In the genomic region with DNA sequence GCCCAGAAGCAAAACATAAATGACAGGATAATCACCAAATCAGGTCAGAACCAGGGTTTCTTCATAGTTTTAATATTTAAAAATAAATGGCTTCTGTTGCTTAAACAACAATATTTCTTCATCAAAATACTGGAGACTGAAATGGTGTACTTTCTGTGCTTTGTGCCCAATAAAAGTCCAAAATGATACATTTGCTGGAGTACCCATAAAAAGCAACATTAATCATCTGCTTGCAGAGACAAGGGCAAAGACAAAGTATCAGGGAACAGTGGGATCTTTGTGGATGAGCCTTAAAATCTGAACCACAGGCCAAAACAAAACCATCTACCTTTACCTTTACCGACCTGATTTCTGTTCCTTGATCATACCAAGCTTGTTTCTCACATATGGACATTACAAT, we compare ENCODE assay signal across 18 cellular contexts.
DNase-seq lines count a peak whose midpoint lies in the region; ATAC-seq, FAIRE-seq and TF ChIP-seq lines count a peak whose summit lies in the region.
"Had no signal": no experiment of that assay in that cellular context is flagged by ENCODE, and none has a peak within 500 bp of the region (broad histone marks: within the 10 kb centered on the region; RNA-seq: fewer than 3 reads in every experiment).

No MANE protein-coding gene starts in this region.

- no peak for FAIRE-seq in H54 (lab: Jason Lieb, UNC)
- FAIRE-seq: G401.6, GM12878 had no signal

- H3K4me1 Mint-ChIP-seq in WTC11 = peaks cover 52% of the 10 kb centered on the region
- H3K4me1 Mint-ChIP-seq: CD4-positive, alpha-beta memory T cell had no signal

- ATAC-seq in WTC11 = no peak
- no peak for ATAC-seq in stimulated activated naive CD8-positive, alpha-beta T cell treated with anti-CD3 and anti-CD28 coated beads, Interleukin-15, Interleukin-2, amounts not matched to agents 100 U/mL and 50 U/mL, for 24 hours
- ATAC-seq: GM12878, HCT116 had no signal

- no peak for DNase-seq in HEK293T (ENCODE audit: extremely low spot score)
- no peak for DNase-seq in WTC11 (ENCODE audit: low spot score)
- DNase-seq in left kidney (ENCODE audit: low read depth, low spot score) = peak; percentile 38
- peak; percentile 20 for DNase-seq in testis
- DNase-seq in NCI-H2227 (lab: John Stamatoyannopoulos, UW; ENCODE audit: unreplicated experiment) = no peak
- no peak for DNase-seq in DMS53 treated with DMSO at 0.1 percent for 48 hours (lab: John Stamatoyannopoulos, UW; ENCODE audit: unreplicated experiment)
- no peak for DNase-seq in stimulated activated naive CD8-positive, alpha-beta T cell treated with anti-CD3 and anti-CD28 coated beads, Interleukin-15, Interleukin-2, amounts not matched to agents 100 U/mL and 50 U/mL, for 24 hours
- no peak for DNase-seq in H54 (ENCODE audit: insufficient read length, low spot score)
- DNase-seq: Calu3; CD4-positive, alpha-beta memory T cell; COR-L47; DMS53; DND-41; GOT3; H7 had no signal

- no peaks in the 10 kb centered on the region for H3K27me3 Mint-ChIP-seq in WTC11 (ENCODE audit: low read depth)
- H3K27me3 Mint-ChIP-seq: CD4-positive, alpha-beta memory T cell had no signal

- peak overlapping the region; percentile 75 for H3K27ac Mint-ChIP-seq in WTC11

- POLR2A ChIA-PET in HEK293T (lab: Yijun Ruan, JAX) (no interaction called here), WTC11 (lab: Charles Lee) (no interaction called here)

- H3K4me3 ChIP-seq in testis = no peak overlapping the region
- H3K4me3 ChIP-seq: GM12878 had no signal

- CTCF ChIA-PET in HEK293T (lab: Yijun Ruan, JAX) (no interaction called here), WTC11 (lab: Charles Lee) (no interaction called here)

- peaks cover 7% of the 10 kb centered on the region for H3K9me3 Mint-ChIP-seq in WTC11

- TF ChIP-seq CTCF in WTC11 (IDR thresholded peaks at IDR 0.05) = no peak
- TF ChIP-seq CTCF in testis (IDR thresholded peaks at IDR 0.05) = no peak

- peak overlapping the region; percentile 17 to 33 for H3K27ac ChIP-seq in testis

- no peaks in the 10 kb centered on the region for H3K27me3 ChIP-seq in testis

- no peaks in the 10 kb centered on the region for H3K9me3 ChIP-seq in testis

- H3K4me1 ChIP-seq in testis = peaks cover 6% of the 10 kb centered on the region

- intact Hi-C loops in testis (cut with DNase I; ENCODE audit: low total_unique reads) = no loop called here

- TF ChIP-seq POLR2A in testis (IDR thresholded peaks at IDR 0.05) = no peak
- no peak for TF ChIP-seq POLR2A in H54 (IDR thresholded peaks at IDR 0.05; ENCODE audit: low read depth, low read length)

- WGBS in testis, 2 donors = 74 to 77% methylated on average over 1 of the region's 1 CpG

- peaks cover 8% of the 10 kb centered on the region for H3K36me3 Mint-ChIP-seq in WTC11
- H3K36me3 Mint-ChIP-seq: CD4-positive, alpha-beta memory T cell had no signal

- no peak overlapping the region for H3K4me3 Mint-ChIP-seq in WTC11

- H3K36me3 ChIP-seq in testis (ENCODE audit: low read depth, missing control alignments) = no peaks in the 10 kb centered on the region

TF ChIP-seq in HEK293T, 16 proteins besides CTCF, POLR2A, EP300 and RAD21:
- no peak for TF ChIP-seq L3MBTL2 (conservative IDR thresholded peaks at IDR 0.05)
- no peak for TF ChIP-seq TARDBP (IDR thresholded peaks at IDR 0.05)
- TF ChIP-seq CTBP1 (IDR thresholded peaks at IDR 0.05; ENCODE audit: borderline replicate concordance) = peak; percentile 86
- no peak for TF ChIP-seq ELF4 (IDR thresholded peaks at IDR 0.05)
- TF ChIP-seq FOXK2 (IDR thresholded peaks at IDR 0.05) = no peak
- TF ChIP-seq FOXA1 (IDR thresholded peaks at IDR 0.05) = no peak
- no peak for TF ChIP-seq ARNT (IDR thresholded peaks at IDR 0.05)
- TF ChIP-seq, protein P1, sequence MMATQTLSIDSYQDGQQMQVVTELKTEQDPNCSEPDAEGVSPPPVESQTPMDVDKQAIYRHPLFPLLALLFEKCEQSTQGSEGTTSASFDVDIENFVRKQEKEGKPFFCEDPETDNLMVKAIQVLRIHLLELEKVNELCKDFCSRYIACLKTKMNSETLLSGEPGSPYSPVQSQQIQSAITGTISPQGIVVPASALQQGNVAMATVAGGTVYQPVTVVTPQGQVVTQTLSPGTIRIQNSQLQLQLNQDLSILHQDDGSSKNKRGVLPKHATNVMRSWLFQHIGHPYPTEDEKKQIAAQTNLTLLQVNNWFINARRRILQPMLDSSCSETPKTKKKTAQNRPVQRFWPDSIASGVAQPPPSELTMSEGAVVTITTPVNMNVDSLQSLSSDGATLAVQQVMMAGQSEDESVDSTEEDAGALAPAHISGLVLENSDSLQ (IDR thresholded peaks at IDR 0.05) = peak; percentile 96
- TF ChIP-seq HDGF (IDR thresholded peaks at IDR 0.05; ENCODE audit: borderline replicate concordance) = no peak
- TF ChIP-seq SUZ12 (IDR thresholded peaks at IDR 0.05) = no peak
- peak; percentile 78; the same call in 1 of the 2 replicates for TF ChIP-seq LEF1 (IDR thresholded peaks at IDR 0.05; ENCODE audit: borderline replicate concordance)

TF ChIP-seq in WTC11, 78 proteins besides CTCF, POLR2A, EP300 and RAD21 (continues in another document):
- TF ChIP-seq ZNF317 (CRISPR knock-in tag; IDR thresholded peaks at IDR 0.05; ENCODE audit: borderline replicate concordance, low read depth) (no peak), ATF1 (CRISPR knock-in tag; IDR thresholded peaks at IDR 0.05) (no peak), ERG (CRISPR knock-in tag; IDR thresholded peaks at IDR 0.05) (no peak), FOXK1 (CRISPR knock-in tag; IDR thresholded peaks at IDR 0.05) (no peak), TCF7 (CRISPR knock-in tag; IDR thresholded peaks at IDR 0.05; ENCODE audit: low read depth) (no peak), ESRRA (CRISPR knock-in tag; IDR thresholded peaks at IDR 0.05; ENCODE audit: borderline replicate concordance) (no peak), SP1 (CRISPR knock-in tag; conservative IDR thresholded peaks at IDR 0.05) (no peak), ZBTB21 (CRISPR knock-in tag; IDR thresholded peaks at IDR 0.05; ENCODE audit: borderline replicate concordance) (no peak), PREB (CRISPR knock-in tag; IDR thresholded peaks at IDR 0.05; ENCODE audit: borderline replicate concordance) (no peak), RORB (CRISPR knock-in tag; IDR thresholded peaks at IDR 0.05) (no peak), MXD4 (CRISPR knock-in tag; IDR thresholded peaks at IDR 0.05; ENCODE audit: borderline replicate concordance) (no peak), AFF4 (CRISPR knock-in tag; IDR thresholded peaks at IDR 0.05; ENCODE audit: borderline replicate concordance) (no peak), JAZF1 (CRISPR knock-in tag; IDR thresholded peaks at IDR 0.05) (no peak)

Comparison
In these comparisons a context has a peak if more than half of its experiments do, and no peak if none do; other contexts are left out.
1. DNase-seq: peak in left kidney (single experiment) and testis (single experiment); none in HEK293T (single experiment), WTC11 (single experiment), NCI-H2227 (single experiment), DMS53 treated with DMSO at 0.1 percent for 48 hours (single experiment), stimulated activated naive CD8-positive, alpha-beta T cell treated with anti-CD3 and anti-CD28 coated beads, Interleukin-15, Interleukin-2, amounts not matched to agents 100 U/mL and 50 U/mL, for 24 hours (single experiment) and H54 (single experiment).